ENCODE assay signal across 1 cellular context in genomic region chrX:110732274-110732673, GRCh38.
TF ChIP-seq lines count a peak whose summit lies in the region.

No MANE protein-coding gene starts in this region.

TF ChIP-seq in WTC11, 78 proteins besides CTCF, POLR2A, EP300 and RAD21 (continued from another document):
- TF ChIP-seq ATF2 (CRISPR knock-in tag; IDR thresholded peaks at IDR 0.05; ENCODE audit: borderline replicate concordance, low read depth) (no peak), E2F5 (CRISPR knock-in tag; IDR thresholded peaks at IDR 0.05) (no peak), ETV6 (CRISPR knock-in tag; IDR thresholded peaks at IDR 0.05) (no peak), ATF3 (CRISPR knock-in tag; conservative IDR thresholded peaks at IDR 0.05) (no peak), NFATC4 (CRISPR knock-in tag; IDR thresholded peaks at IDR 0.05) (no peak), ZNF425 (CRISPR knock-in tag; conservative IDR thresholded peaks at IDR 0.05) (no peak), GTF2I (CRISPR knock-in tag; conservative IDR thresholded peaks at IDR 0.05) (no peak)
